In genomic region chr12:54049164-54049563, GRCh38 we compare ENCODE assay signal across 25 cellular contexts. TPM values are rescaled to one million over a fixed set of nuclear protein-coding genes. Genes with fewer than 3 reads are reported as not detected.
"Had no signal": no experiment of that assay in that cellular context is flagged by ENCODE, and none has a peak within 500 bp of the region (broad histone marks: within the 10 kb centered on the region; RNA-seq: fewer than 3 reads in every experiment).

No MANE protein-coding gene starts in this region.

- FAIRE-seq: bronchial epithelial cell had no signal

- ATAC-seq: activated CD4-positive, CD25-positive, alpha-beta regulatory T cell treated with anti-CD3 and anti-CD28 coated beads, Interleukin-2, amount 50 U/mL, for 24 hours; activated CD8-positive, alpha-beta T cell treated with anti-CD3 and anti-CD28 coated beads, Interleukin-2, amount 10 ng/mL, durations not matched to agents 7 days and 5 days; body of pancreas; SK-N-SH treated with all-trans-retinoic acid at 6 μM for 48 hours had no signal

- H3K9me3 ChIP-seq: ascending aorta, body of pancreas, Peyer's patch, SJSA1 had no signal

- H3K27ac Mint-ChIP-seq: activated CD8-positive, alpha-beta T cell treated with anti-CD3 and anti-CD28 coated beads, Interleukin-2, amount 10 ng/mL, durations not matched to agents 7 days and 5 days; activated naive CD4-positive, alpha-beta T cell treated with anti-CD3 and anti-CD28 coated beads, Interleukin-2, amount 50 U/mL, for 24 hours; T-helper 1 cell treated with Interleukin-12 subunit alpha and Interleukin-12 subunit beta and Interleukin-4 antibody, amounts not matched to agents 30 μg/mL and 1 μg/mL, for 36 hours had no signal

- H3K36me3 Mint-ChIP-seq: activated naive CD4-positive, alpha-beta T cell treated with anti-CD3 and anti-CD28 coated beads, Interleukin-2, amount 50 U/mL, for 24 hours had no signal

- H3K27me3 ChIP-seq: ascending aorta, Peyer's patch, SJSA1 had no signal

- H3K36me3 ChIP-seq: ascending aorta, Peyer's patch had no signal

- H3K4me3 ChIP-seq: ascending aorta, body of pancreas, Peyer's patch had no signal

- H3K27ac ChIP-seq: ascending aorta, body of pancreas, KMS-11, RWPE1 had no signal

- H3K4me2 ChIP-seq: KMS-11 had no signal

- H3K4me3 Mint-ChIP-seq: activated naive CD4-positive, alpha-beta T cell treated with anti-CD3 and anti-CD28 coated beads, Interleukin-2, amount 50 U/mL, for 24 hours; T-helper 1 cell treated with Interleukin-12 subunit alpha and Interleukin-12 subunit beta and Interleukin-4 antibody, amounts not matched to agents 30 μg/mL and 1 μg/mL, for 36 hours had no signal

- DNase-seq: activated CD4-positive, alpha-beta T cell treated with anti-CD3 and anti-CD28 coated beads for 4 hours; activated CD8-positive, alpha-beta memory T cell treated with anti-CD3 and anti-CD28 coated beads, Interleukin-2, amount 50 U/mL, for 48 hours; activated CD8-positive, alpha-beta T cell treated with anti-CD3 and anti-CD28 coated beads, Interleukin-2, amount 10 ng/mL, durations not matched to agents 7 days and 5 days; activated T-cell treated with anti-CD3 and anti-CD28 coated beads, Interleukin-2, amount 50 U/mL, for 1 hour; amniotic stem cell; body of pancreas; NCI-H1092; NCI-H1417; NCI-H2029; NCI-H510A treated with DMSO at 0.1 percent for 48 hours; NCI-H69; NK-92 treated with Interleukin-12 subunit alpha and Interleukin-12 subunit beta, amount 100 ng/mL, for 24 hours; Peyer's patch; Right ventricle myocardium superior; SW 1271 had no signal

- H3K9me3 Mint-ChIP-seq: activated naive CD4-positive, alpha-beta T cell treated with anti-CD3 and anti-CD28 coated beads, Interleukin-2, amount 50 U/mL, for 24 hours; T-helper 1 cell treated with Interleukin-12 subunit alpha and Interleukin-12 subunit beta and Interleukin-4 antibody, amounts not matched to agents 30 μg/mL and 1 μg/mL, for 36 hours had no signal

RNA-seq across cellular contexts. Expression of gene HOXC4, which starts 4.5 kb away (rescaled TPM):
- total RNA-seq: body of pancreas, bronchial epithelial cell, Right ventricle myocardium superior had no signal

RNA-seq across cellular contexts. Expression of gene HOXC5, which starts 16.3 kb away (rescaled TPM):
- total RNA-seq: activated CD8-positive, alpha-beta T cell treated with anti-CD3 and anti-CD28 coated beads, Interleukin-2, amount 10 ng/mL, durations not matched to agents 7 days and 5 days; ascending aorta; body of pancreas; bronchial epithelial cell; MCF 10A; Peyer's patch; Right ventricle myocardium superior; SJSA1 had no signal

RNA-seq across cellular contexts. Expression of gene HOXC6, which starts 20.9 kb away (rescaled TPM):
- total RNA-seq: activated CD8-positive, alpha-beta T cell treated with anti-CD3 and anti-CD28 coated beads, Interleukin-2, amount 10 ng/mL, durations not matched to agents 7 days and 5 days; body of pancreas; bronchial epithelial cell had no signal

RNA-seq across cellular contexts. Expression of gene HOXC8, which starts 40.4 kb away (rescaled TPM):
- total RNA-seq: activated CD8-positive, alpha-beta T cell treated with anti-CD3 and anti-CD28 coated beads, Interleukin-2, amount 10 ng/mL, durations not matched to agents 7 days and 5 days; body of pancreas; bronchial epithelial cell; Right ventricle myocardium superior had no signal

RNA-seq across cellular contexts. Expression of gene HOXC9, which starts 49.2 kb away (rescaled TPM):
- total RNA-seq: activated CD8-positive, alpha-beta T cell treated with anti-CD3 and anti-CD28 coated beads, Interleukin-2, amount 10 ng/mL, durations not matched to agents 7 days and 5 days; body of pancreas; bronchial epithelial cell; Right ventricle myocardium superior had no signal
